ENCODE assay signal across 1 cellular context in genomic region chrX:114050075-114050796, GRCh38.
TF ChIP-seq lines count a peak whose summit lies in the region.

No MANE protein-coding gene starts in this region.

TF ChIP-seq in WTC11, 78 proteins besides CTCF, POLR2A, EP300 and RAD21 (continued from another document):
- TF ChIP-seq NR2C2 (CRISPR knock-in tag; IDR thresholded peaks at IDR 0.05) (no peak), NR1H2 (CRISPR knock-in tag; IDR thresholded peaks at IDR 0.05) (no peak), GTF2I (CRISPR knock-in tag; conservative IDR thresholded peaks at IDR 0.05) (no peak), FOXK1 (CRISPR knock-in tag; IDR thresholded peaks at IDR 0.05) (no peak), MXD4 (CRISPR knock-in tag; IDR thresholded peaks at IDR 0.05; ENCODE audit: borderline replicate concordance) (no peak), OVOL2 (CRISPR knock-in tag; IDR thresholded peaks at IDR 0.05; ENCODE audit: borderline replicate concordance) (no peak)
